8 cellular contexts compared by ENCODE assay signal in genomic region chr20:51480507-51481270, GRCh38.
DNase-seq lines count a peak whose midpoint lies in the region; ATAC-seq and TF ChIP-seq lines count a peak whose summit lies in the region.

No MANE protein-coding gene starts in this region.

- H3K9me3 ChIP-seq in BE2C: no peaks in the 10 kb centered on the region

- no peaks in the 10 kb centered on the region for H3K36me3 ChIP-seq in BE2C

- BruUV-seq in Calu3 (replicated peaks; lab: Mats Ljungman, UMichigan): no TSS peak

- no peaks in the 10 kb centered on the region for H3K27me3 Mint-ChIP-seq in Calu3 (ENCODE audit: unreplicated experiment)

- H3K27ac Mint-ChIP-seq in Calu3 (ENCODE audit: unreplicated experiment): no peak overlapping the region

- H3K4me3 ChIP-seq in BE2C (ENCODE audit: low read depth, low read length): no peak overlapping the region

- CTCF ChIA-PET in Calu3 (lab: Charles Lee): interaction anchor here (1.0 to 1.3 kb wide), 2 partner anchors 61 to 114 kb away, joined by 3 to 7 read pairs; no protein-coding TSS in a partner anchor

- DNase-seq in activated CD8-positive, alpha-beta memory T cell treated with anti-CD3 and anti-CD28 coated beads for 24 hours: peak; percentile 80
- peak; percentile 85 for DNase-seq in stimulated activated CD4-positive, alpha-beta T cell treated with anti-CD3 and anti-CD28 coated beads, Interleukin-4, amount 100 ng/mL, for 24 hours
- no peak for DNase-seq in globus pallidus (ENCODE audit: low spot score)
- DNase-seq in Calu3: no peak
- DNase-seq in BE2C: no peak
- DNase-seq in NCI-H2029 (lab: John Stamatoyannopoulos, UW): no peak

- intact Hi-C loops in Calu3 (cut with micrococcal nuclease; ENCODE audit: unreplicated experiment): no loop called here

- H3K36me3 Mint-ChIP-seq in Calu3 (ENCODE audit: insufficient read depth, unreplicated experiment): no peaks in the 10 kb centered on the region

- TF ChIP-seq POLR2A in GM19099 (IDR thresholded peaks at IDR 0.05; ENCODE audit: extremely low read depth, insufficient read length, low read depth): peak; percentile 33

- TF ChIP-seq CTCF in Calu3 (IDR thresholded peaks at IDR 0.05; ENCODE audit: unreplicated experiment) (no peak), BE2C (IDR thresholded peaks at IDR 0.05; ENCODE audit: low read depth, low read length) (no peak)

- H3K4me1 ChIP-seq in BE2C: no peaks in the 10 kb centered on the region

- H3K9me3 Mint-ChIP-seq in Calu3 (ENCODE audit: low read depth, unreplicated experiment): peaks cover 8% of the 10 kb centered on the region

- no peaks in the 10 kb centered on the region; the same call in 1 of the 2 replicates for H3K27me3 ChIP-seq in BE2C

- H3K4me3 Mint-ChIP-seq in Calu3 (ENCODE audit: low read depth, unreplicated experiment): no peak overlapping the region

- H3K4me1 Mint-ChIP-seq in Calu3 (ENCODE audit: low read depth, unreplicated experiment): peaks cover 21% of the 10 kb centered on the region

- ATAC-seq in HG03045 (IDR thresholded peaks at IDR 0.05; ENCODE audit: unreplicated experiment): peak; percentile 83

Comparison
In these comparisons a context has a peak if more than half of its experiments do, and no peak if none do; other contexts are left out.
1. DNase-seq: peak in activated CD8-positive, alpha-beta memory T cell treated with anti-CD3 and anti-CD28 coated beads for 24 hours (single experiment) and stimulated activated CD4-positive, alpha-beta T cell treated with anti-CD3 and anti-CD28 coated beads, Interleukin-4, amount 100 ng/mL, for 24 hours (single experiment); none in globus pallidus (single experiment), Calu3 (single experiment), BE2C (single experiment) and NCI-H2029 (single experiment).